Comparison of ENCODE assay signal across 29 cellular contexts in genomic region chr5:55454282-55454681, GRCh38.
"Had no signal": no experiment of that assay in that cellular context is flagged by ENCODE, and none has a peak within 500 bp of the region (broad histone marks: within the 10 kb centered on the region; RNA-seq: fewer than 3 reads in every experiment).

No MANE protein-coding gene starts in this region.

- H3K4me3 Mint-ChIP-seq: activated CD4-positive, alpha-beta memory T cell treated with anti-CD3 and anti-CD28 coated beads, Interleukin-2, amount 10 ng/mL, durations not matched to agents 7 days and 5 days; activated CD4-positive, alpha-beta T cell treated with anti-CD3 and anti-CD28 coated beads, Interleukin-2, amount 10 ng/mL, durations not matched to agents 24 days and 14 days; activated T-cell treated with anti-CD3 and anti-CD28 coated beads, Interleukin-2, amount 50 U/mL, for 24 hours; dendritic cell treated with granulocyte-macrophage colony-stimulating factor and Interleukin-4, amounts not matched to agents 40 ng/mL and 50 ng/mL, for 4 days; nephron; stimulated activated naive B cell treated with anti-CD40 and anti-IgM and Interleukin-4, amounts not matched to agents 10 μg/mL and 1 μg/mL and 100 μg/mL, for 72 hours had no signal

- H3K27me3 ChIP-seq: esophagus squamous epithelium, hepatocyte, stomach, suprapubic skin, tibial artery, upper lobe of right lung had no signal

- H3K9me3 ChIP-seq: esophagus squamous epithelium, lower lobe of right lung, stomach, suprapubic skin, tibial artery, upper lobe of right lung had no signal

- H3K9me3 Mint-ChIP-seq: activated CD4-positive, alpha-beta memory T cell treated with anti-CD3 and anti-CD28 coated beads, Interleukin-2, amount 10 ng/mL, durations not matched to agents 7 days and 5 days; activated CD4-positive, alpha-beta T cell treated with anti-CD3 and anti-CD28 coated beads, Interleukin-2, amount 10 ng/mL, durations not matched to agents 24 days and 14 days; activated naive CD4-positive, alpha-beta T cell treated with anti-CD3 and anti-CD28 coated beads, Interleukin-2, amount 50 U/mL, for 72 hours; activated T-cell treated with anti-CD3 and anti-CD28 coated beads, Interleukin-2, amount 50 U/mL, for 24 hours; dendritic cell treated with granulocyte-macrophage colony-stimulating factor and Interleukin-4, amounts not matched to agents 40 ng/mL and 50 ng/mL, for 4 days; nephron; stimulated activated naive B cell treated with anti-CD40 and anti-IgM and Interleukin-4, amounts not matched to agents 10 μg/mL and 1 μg/mL and 100 μg/mL, for 72 hours had no signal

- H3K4me2 ChIP-seq: hepatocyte had no signal

- H3K27me3 Mint-ChIP-seq: activated CD4-positive, alpha-beta memory T cell treated with anti-CD3 and anti-CD28 coated beads, Interleukin-2, amount 10 ng/mL, durations not matched to agents 7 days and 5 days; activated CD4-positive, alpha-beta T cell treated with anti-CD3 and anti-CD28 coated beads, Interleukin-2, amount 10 ng/mL, durations not matched to agents 24 days and 14 days; activated T-cell treated with anti-CD3 and anti-CD28 coated beads, Interleukin-2, amount 50 U/mL, for 24 hours; dendritic cell treated with granulocyte-macrophage colony-stimulating factor and Interleukin-4, amounts not matched to agents 40 ng/mL and 50 ng/mL, for 4 days; progenitor cell of endocrine pancreas; stimulated activated naive B cell treated with anti-CD40 and anti-IgM and Interleukin-4, amounts not matched to agents 10 μg/mL and 1 μg/mL and 100 μg/mL, for 72 hours had no signal

- ATAC-seq: activated naive CD4-positive, alpha-beta T cell treated with anti-CD3 and anti-CD28 coated beads, Interleukin-2, amount 50 U/mL, for 72 hours; lower lobe of right lung; SK-N-SH treated with all-trans-retinoic acid at 6 μM for 48 hours; stimulated activated naive B cell treated with anti-CD40 and anti-IgM and Interleukin-4, amounts not matched to agents 10 μg/mL and 1 μg/mL and 100 μg/mL, for 72 hours; upper lobe of right lung had no signal

- H3K4me1 ChIP-seq: suprapubic skin, upper lobe of right lung had no signal

- FAIRE-seq: bronchial epithelial cell, frontal cortex, keratinocyte had no signal

- H3K4me3 ChIP-seq: esophagus squamous epithelium, hepatocyte, lower lobe of right lung, stomach, suprapubic skin, tibial artery, upper lobe of right lung had no signal

- H3K27ac ChIP-seq: epithelial cell of prostate, esophagus squamous epithelium, hepatocyte, lower lobe of right lung, stomach, suprapubic skin, upper lobe of right lung had no signal

- H3K36me3 Mint-ChIP-seq: activated naive CD4-positive, alpha-beta T cell treated with anti-CD3 and anti-CD28 coated beads, Interleukin-2, amount 50 U/mL, for 72 hours had no signal

- H3K27ac Mint-ChIP-seq: activated CD4-positive, alpha-beta memory T cell treated with anti-CD3 and anti-CD28 coated beads, Interleukin-2, amount 10 ng/mL, durations not matched to agents 7 days and 5 days; activated CD4-positive, alpha-beta T cell treated with anti-CD3 and anti-CD28 coated beads, Interleukin-2, amount 10 ng/mL, durations not matched to agents 24 days and 14 days; activated naive CD4-positive, alpha-beta T cell treated with anti-CD3 and anti-CD28 coated beads, Interleukin-2, amount 50 U/mL, for 72 hours; activated T-cell treated with anti-CD3 and anti-CD28 coated beads, Interleukin-2, amount 50 U/mL, for 24 hours; dendritic cell treated with granulocyte-macrophage colony-stimulating factor and Interleukin-4, amounts not matched to agents 40 ng/mL and 50 ng/mL, for 4 days; progenitor cell of endocrine pancreas; stimulated activated naive B cell treated with anti-CD40 and anti-IgM and Interleukin-4, amounts not matched to agents 10 μg/mL and 1 μg/mL and 100 μg/mL, for 72 hours had no signal

- DNase-seq: activated CD4-positive, alpha-beta memory T cell treated with anti-CD3 and anti-CD28 coated beads, Interleukin-2, amount 10 ng/mL, durations not matched to agents 7 days and 5 days; activated CD4-positive, alpha-beta T cell treated with anti-CD3 and anti-CD28 coated beads, Interleukin-2, amount 10 ng/mL, durations not matched to agents 24 days and 14 days; activated CD4-positive, CD25-positive, alpha-beta regulatory T cell treated with anti-CD3 and anti-CD28 coated beads, Interleukin-2, amount 50 U/mL, for 72 hours; activated CD8-positive, alpha-beta memory T cell treated with anti-CD3 and anti-CD28 coated beads, Interleukin-2, amount 50 U/mL, for 48 hours; activated gamma-delta T cell treated with Interleukin-2 at 50 U/mL for 16 hours; activated T-cell treated with anti-CD3 and anti-CD28 coated beads, Interleukin-2, amount 50 U/mL, for 24 hours; anterior cingulate cortex; effector CD4-positive, alpha-beta T cell; esophagus squamous epithelium; left colon; lower lobe of right lung; stimulated activated CD4-positive, alpha-beta T cell treated with anti-CD3 and anti-CD28 coated beads, Interleukin-15, amount 100 ng/mL, for 24 hours; stimulated activated CD4-positive, alpha-beta T cell treated with anti-CD3 and anti-CD28 coated beads, Interleukin-2, amount 100 ng/mL, for 24 hours; stimulated activated naive B cell treated with anti-CD40 and anti-IgM and Interleukin-4, amounts not matched to agents 10 μg/mL and 1 μg/mL and 100 μg/mL, for 72 hours; stomach; T-helper 2 cell; tibial artery; upper lobe of right lung had no signal

- H2AFZ ChIP-seq: hepatocyte had no signal

- H3K36me3 ChIP-seq: lower lobe of right lung, suprapubic skin, upper lobe of right lung had no signal
